ENCODE assay signal across 21 cellular contexts in genomic region chr9:70683841-70684240, GRCh38.
"Had no signal": no experiment of that assay in that cellular context is flagged by ENCODE, and none has a peak within 500 bp of the region (broad histone marks: within the 10 kb centered on the region; RNA-seq: fewer than 3 reads in every experiment).

No MANE protein-coding gene starts in this region.

- H3K4me3 ChIP-seq: esophagus muscularis mucosa, left lung, lower lobe of right lung, neural progenitor cell, ovary, suprapubic skin, thyroid gland, upper lobe of left lung, uterus had no signal

- H3K9me3 ChIP-seq: esophagus muscularis mucosa, left lung, lower lobe of right lung, ovary, suprapubic skin, thyroid gland, upper lobe of left lung, uterus had no signal

- DNase-seq: cortex of kidney; effector memory CD8-positive, alpha-beta T cell; foreskin keratinocyte; immature natural killer cell; left lung; lower lobe of right lung; nucleus accumbens; ovary; right cardiac atrium; stimulated activated CD4-positive, alpha-beta T cell treated with anti-CD3 and anti-CD28 coated beads, Interleukin-4, amount 100 ng/mL, for 1 hour; stimulated activated CD8-positive, alpha-beta memory T cell treated with anti-CD3 and anti-CD28 coated beads, Interleukin-4, amount 100 ng/mL, for 48 hours; stimulated activated naive CD8-positive, alpha-beta T cell treated with anti-CD3 and anti-CD28 coated beads, Interleukin-15, Interleukin-2, amounts not matched to agents 100 U/mL and 50 U/mL, for 24 hours; thyroid gland; upper lobe of left lung; uterus had no signal

- H3K9ac ChIP-seq: neural progenitor cell had no signal

- H3K36me3 ChIP-seq: esophagus muscularis mucosa, left lung, lower lobe of right lung, neural progenitor cell, ovary, suprapubic skin, thyroid gland, upper lobe of left lung, uterus had no signal

- H3K4me1 ChIP-seq: esophagus muscularis mucosa, foreskin keratinocyte, left lung, lower lobe of right lung, neural progenitor cell, suprapubic skin, thyroid gland, upper lobe of left lung, uterus had no signal

- H3K27ac ChIP-seq: epithelial cell of prostate, esophagus muscularis mucosa, foreskin keratinocyte, left lung, lower lobe of right lung, neural progenitor cell, ovary, suprapubic skin, thyroid gland, upper lobe of left lung, uterus had no signal

- H3K4me2 ChIP-seq: neural progenitor cell had no signal

- H2AFZ ChIP-seq: neural progenitor cell had no signal

- ATAC-seq: effector memory CD8-positive, alpha-beta T cell; foreskin keratinocyte; left lung; lower lobe of right lung; natural killer cell treated with Interleukin-12 subunit alpha and Interleukin-12 subunit beta and Interleukin-15 and Interleukin-18, amount 100 ng/mL, for 72 hours; right cardiac atrium; stimulated activated effector memory CD8-positive, alpha-beta T cell treated with anti-CD3 and anti-CD28 coated beads, Interleukin-12 subunit alpha, Interleukin-12 subunit beta, amount 100 ng/mL, for 72 hours; stimulated activated naive CD8-positive, alpha-beta T cell treated with anti-CD3 and anti-CD28 coated beads, Interleukin-15, Interleukin-2, amounts not matched to agents 100 U/mL and 50 U/mL, for 24 hours had no signal

- H3K27me3 ChIP-seq: esophagus muscularis mucosa, foreskin keratinocyte, left lung, neural progenitor cell, ovary, suprapubic skin, thyroid gland, upper lobe of left lung, uterus had no signal
